14 cellular contexts compared by ENCODE assay signal in the genomic region with DNA sequence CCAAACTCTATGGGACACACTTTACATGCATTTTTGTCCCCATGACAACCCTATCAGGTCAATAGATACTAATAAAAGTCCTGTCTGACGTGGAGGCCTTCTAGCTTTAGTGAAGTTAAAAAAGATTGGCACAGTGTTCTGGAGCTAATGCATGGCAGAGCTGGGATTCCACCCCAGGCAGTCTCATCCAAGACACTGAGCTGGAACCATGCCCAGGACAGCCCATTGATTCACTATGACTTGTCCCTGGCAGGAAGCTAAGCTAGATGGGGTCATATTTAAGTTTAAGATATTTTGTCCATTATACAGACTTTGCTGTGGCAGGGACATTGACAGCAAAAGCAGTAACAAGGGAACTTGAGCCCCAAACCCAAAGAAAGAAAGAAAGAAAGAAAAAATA. TPM values are rescaled to one million over a fixed set of nuclear protein-coding genes. Genes with fewer than 3 reads are reported as not detected.
DNase-seq lines count a peak whose midpoint lies in the region; ATAC-seq and TF ChIP-seq lines count a peak whose summit lies in the region.
"Had no signal": no experiment of that assay in that cellular context is flagged by ENCODE, and none has a peak within 500 bp of the region (broad histone marks: within the 10 kb centered on the region; RNA-seq: fewer than 3 reads in every experiment).

No MANE protein-coding gene starts in this region.

- no peak overlapping the region for H2AFZ ChIP-seq in GM23248

- TF ChIP-seq CTCF in epithelial cell of esophagus (IDR thresholded peaks at IDR 0.05; ENCODE audit: insufficient read depth, low read depth, low read length, missing control alignments) (no peak), prostate gland (IDR thresholded peaks at IDR 0.05) (no peak), spleen (IDR thresholded peaks at IDR 0.05 in 8 of 11, conservative IDR thresholded peaks at IDR 0.05 in 3 of 11) (no peak)

- peaks cover 14% of the 10 kb centered on the region; the same call in 1 of the 2 replicates for H3F3A ChIP-seq in GM23248 (ENCODE audit: insufficient read depth)

- no peak overlapping the region for H3K27ac ChIP-seq in GM23248
- H3K27ac ChIP-seq in prostate gland: peak overlapping the region; percentile 36 to 38
- H3K27ac ChIP-seq in spleen: no peak overlapping the region

- no peak overlapping the region for H3K9ac ChIP-seq in GM23248

- no peak for ATAC-seq in GM19328 (IDR thresholded peaks at IDR 0.05; ENCODE audit: unreplicated experiment)

- no peaks in the 10 kb centered on the region for H3K79me2 ChIP-seq in GM23248 (ENCODE audit: insufficient read depth)

- H3K4me1 ChIP-seq in GM23248 (ENCODE audit: insufficient read depth) (peaks cover 10% of the 10 kb centered on the region), prostate gland (replicated peaks) (no peaks in the 10 kb centered on the region), spleen (peaks cover 0 to 10% (median 0%) of the 10 kb centered on the region in 6 donors)

- no peaks in the 10 kb centered on the region for H3K9me2 ChIP-seq in GM23248 (ENCODE audit: insufficient read depth)

- DNase-seq in GM23248 (peak; percentile 91), NCI-H460 (ENCODE audit: extremely low read depth, low read depth) (peak; percentile 27), epithelial cell of esophagus (ENCODE audit: low read depth) (peak; percentile 98), prostate gland (ENCODE audit: low spot score) (peak; percentile 88), NOMO-1 treated with dmso at 0.1 percent for 144 hours (lab: John Stamatoyannopoulos, UW; ENCODE audit: unreplicated experiment) (no peak), spleen (no peak), hepatic stellate cell (ENCODE audit: low spot score) (no peak)
- DNase-seq: activated CD8-positive, alpha-beta memory T cell treated with anti-CD3 and anti-CD28 coated beads, Interleukin-2, amount 50 U/mL, for 4 hours; GDM1; glutamatergic neuron; T-helper 9 cell had no signal

- no peak for TF ChIP-seq POLR2A in prostate gland (IDR thresholded peaks at IDR 0.05)
- no peak for TF ChIP-seq POLR2A in spleen (IDR thresholded peaks at IDR 0.05)

- in situ Hi-C loops in GM23248 (cut with MboI): no loop called here

- H3K4me2 ChIP-seq in GM23248 (ENCODE audit: unreplicated experiment): no peak overlapping the region

- intact Hi-C loops in prostate gland (cut with DNase I) (no loop called here), spleen (cut with DNase I; ENCODE audit: low total_unique reads) (no loop called here)

- H3K4me3 ChIP-seq in GM23248: no peak overlapping the region
- H3K4me3 ChIP-seq in epithelial cell of esophagus (ENCODE audit: low read length): no peak overlapping the region
- H3K4me3 ChIP-seq in prostate gland: no peak overlapping the region
- no peak overlapping the region for H3K4me3 ChIP-seq in spleen

- H4K20me1 ChIP-seq in GM23248 (ENCODE audit: insufficient read depth): no peaks in the 10 kb centered on the region

- 30 to 40% methylated on average over 1 of the region's 1 CpG for WGBS in GM23248 (ENCODE audit: low coverage in 1 of 2, low lambda C conversion rate in 2 of 2, missing lambda C conversion rate in 2 of 2), 2 experiments
- WGBS in prostate gland: 15% methylated on average over 1 of the region's 1 CpG
- WGBS in spleen, 5 donors: 42 to 63% (median 53%) methylated on average over 1 of the region's 1 CpG

- H3K36me3 ChIP-seq in GM23248 (ENCODE audit: low read depth): no peaks in the 10 kb centered on the region
- H3K36me3 ChIP-seq in prostate gland: no peaks in the 10 kb centered on the region
- no peaks in the 10 kb centered on the region for H3K36me3 ChIP-seq in spleen

- H3K9me3 ChIP-seq in GM23248 (ENCODE audit: low read depth) (no peaks in the 10 kb centered on the region), prostate gland (no peaks in the 10 kb centered on the region), spleen (peaks cover 0 to 28% (median 6%) of the 10 kb centered on the region in 8 donors)

- H3K27me3 ChIP-seq in GM23248 (replicated peaks; ENCODE audit: insufficient read depth) (0 out of 2 replicates have a peak, but pooled peaks cover 3% of the 10 kb centered on the region), prostate gland (replicated peaks; ENCODE audit: insufficient read depth) (no peaks in the 10 kb centered on the region), spleen (replicated peaks in 1 of 7) (peaks cover 0 to 39% (median 11%) of the 10 kb centered on the region in 7 donors)

RNA-seq across cellular contexts. Expression of a gene that starts 28.1 kb away (rescaled TPM):
- not detected in 2 replicates for total RNA-seq in GM23248 (2014; rRNA removed; shearing (Covaris generic))
- polyA plus RNA-seq in GM23248 (2016; fragmentation: Nextera tagmentation; extraction: Ambion mirVana) (not detected in 2 replicates), spleen (not detected)
- 3.1 and 5.1 TPM in 2 replicates for total RNA-seq in NCI-H460 (2014; rRNA removed; shearing (Covaris generic))
- polyA plus RNA-seq in NCI-H460 (2014; cell fraction: nucleus; rRNA removed): 2.5 and 14.2 TPM in 2 replicates
- total RNA-seq in prostate gland (10 to 100 TPM; 88.2 to 89.8 TPM), spleen (not detected)
- total RNA-seq: H1, lung microvascular endothelial cell had no signal

RNA-seq across cellular contexts. Expression of a gene that starts 28.5 kb away (rescaled TPM):
- not detected in 2 replicates for total RNA-seq in GM23248 (2014; rRNA removed; shearing (Covaris generic))
- polyA plus RNA-seq in GM23248 (2016; fragmentation: Nextera tagmentation; extraction: Ambion mirVana) (0.10 TPM in 1 of 2 replicates, not detected in the other), spleen (not detected)
- 29.6 and 30.0 TPM in 2 replicates for total RNA-seq in NCI-H460 (2014; rRNA removed; shearing (Covaris generic))
- 31.6 and 36.5 TPM in 2 replicates for polyA plus RNA-seq in NCI-H460 (2014; cell fraction: nucleus; rRNA removed)
- total RNA-seq in prostate gland (100 to 1,000 TPM; 186 to 656 TPM), spleen (not detected)
- total RNA-seq: lung microvascular endothelial cell had no signal

Comparison
In these comparisons a context has a peak if more than half of its experiments do, and no peak if none do; other contexts are left out.
1. DNase-seq: peak in GM23248 (single experiment), NCI-H460 (single experiment), epithelial cell of esophagus (single experiment) and prostate gland (single experiment); none in NOMO-1 treated with dmso at 0.1 percent for 144 hours (single experiment), spleen (single experiment) and hepatic stellate cell (single experiment).
2. H3K27ac ChIP-seq: peak in prostate gland (2 of 2); none in GM23248 (single experiment) and spleen (0 of 8).
3. RNA of a gene that starts 28.1 kb away (total RNA-seq): 88.2 to 89.8 TPM in prostate gland; 3.1 to 5.1 TPM in NCI-H460, not detected in GM23248 and not detected in spleen; every median in the first group is over 10 times any median in the second.
4. RNA of a gene that starts 28.5 kb away (total RNA-seq): 186 to 656 TPM in prostate gland and 29.6 to 30.0 TPM in NCI-H460; not detected in GM23248 and not detected in spleen; every median in the first group is over 10 times any median in the second.